ENCODE assay signal across 14 cellular contexts in genomic region chr7:47232751-47233412, GRCh38.
A peak's percentile ranks its signal among the peaks of the same experiment; 100 is the strongest.
DNase-seq lines count a peak whose midpoint lies in the region; ATAC-seq, FAIRE-seq and TF ChIP-seq lines count a peak whose summit lies in the region.
"Had no signal": no experiment of that assay in that cellular context is flagged by ENCODE, and none has a peak within 500 bp of the region (broad histone marks: within the 10 kb centered on the region; RNA-seq: fewer than 3 reads in every experiment).

No MANE protein-coding gene starts in this region.

- H3K27ac ChIP-seq in K562 (ENCODE audit: extremely low read depth, low read depth, low read length) (no peak overlapping the region), osteoblast (ENCODE audit: low read depth, low read length) (no peak overlapping the region), gastroesophageal sphincter (no peak overlapping the region)
- H3K27ac ChIP-seq: esophagus squamous epithelium, HL-60 had no signal

- peak; percentile 60; the same call in 2 of the 3 replicates for ATAC-seq in K562
- ATAC-seq in stimulated activated naive B cell treated with anti-CD40 and anti-IgM and Interleukin-4, amounts not matched to agents 10 μg/mL and 1 μg/mL and 100 μg/mL, for 72 hours (replicated peaks), result no peak
- ATAC-seq in effector memory CD8-positive, alpha-beta T cell (replicated peaks), result no peak
- ATAC-seq in gastroesophageal sphincter, result no peak
- ATAC-seq: stimulated activated memory B cell treated with anti-CD40 and anti-IgM and Interleukin-4, amounts not matched to agents 10 μg/mL and 1 μg/mL and 100 μg/mL, for 72 hours had no signal

- TF ChIP-seq RAD21 in Ishikawa (IDR thresholded peaks at IDR 0.05; ENCODE audit: low read depth), result peak; percentile 30; the same call in 1 of the 2 replicates
- TF ChIP-seq RAD21 in K562 (CRISPR knock-in tag; conservative IDR thresholded peaks at IDR 0.05 in 1 of 2, IDR thresholded peaks at IDR 0.05 in 1 of 2), result peak; percentile 85 to 87

- H3K9me1 ChIP-seq in K562 (ENCODE audit: control insufficient read depth, insufficient read depth, low read length), result no peaks in the 10 kb centered on the region

- no peak overlapping the region for H3K4me3 Mint-ChIP-seq in stimulated activated naive B cell treated with anti-CD40 and anti-IgM and Interleukin-4, amounts not matched to agents 10 μg/mL and 1 μg/mL and 100 μg/mL, for 72 hours
- H3K4me3 Mint-ChIP-seq in effector memory CD8-positive, alpha-beta T cell, result no peak overlapping the region
- H3K4me3 Mint-ChIP-seq: H9; stimulated activated memory B cell treated with anti-CD40 and anti-IgM and Interleukin-4, amounts not matched to agents 10 μg/mL and 1 μg/mL and 100 μg/mL, for 72 hours had no signal

- DNase-seq in NCI-H82 (lab: John Stamatoyannopoulos, UW) (peak; percentile 20), NCI-H82 treated with DMSO at 0.1 percent for 48 hours (lab: John Stamatoyannopoulos, UW; ENCODE audit: unreplicated experiment) (no peak), K562 (ENCODE audit: extremely low read depth in 1 of 4, low spot score in 3 of 4) (peak in 2 of 4 experiments; percentile 35 to 50), osteoblast (ENCODE audit: insufficient read length, low spot score, missing footprints) (no peak)
- DNase-seq in stimulated activated naive B cell treated with anti-CD40 and anti-IgM and Interleukin-4, amounts not matched to agents 10 μg/mL and 1 μg/mL and 100 μg/mL, for 72 hours, result no peak
- DNase-seq in effector memory CD8-positive, alpha-beta T cell, result no peak
- DNase-seq: activated effector memory CD4-positive, alpha-beta T cell treated with Interleukin-2 at 50 U/mL for 16 hours; esophagus squamous epithelium; H9; NCI-H2029 treated with DMSO at 0.1 percent for 48 hours had no signal

- H3K9me3 ChIP-seq in K562 (replicated peaks; ENCODE audit: control insufficient read depth, insufficient read depth, low read depth, low read length), result no peaks in the 10 kb centered on the region
- no peaks in the 10 kb centered on the region for H3K9me3 ChIP-seq in osteoblast (ENCODE audit: low read depth, low read length)
- no peaks in the 10 kb centered on the region for H3K9me3 ChIP-seq in gastroesophageal sphincter
- H3K9me3 ChIP-seq: esophagus squamous epithelium had no signal

- no peak overlapping the region for H2AFZ ChIP-seq in K562 (ENCODE audit: low read depth, low read length)
- no peak overlapping the region for H2AFZ ChIP-seq in osteoblast (ENCODE audit: low read length)

- POLR2A ChIA-PET in K562 (lab: Yijun Ruan, JAX), result no interaction called here

- peaks cover 0 to under 1% of the 10 kb centered on the region in 2 donors for H3K27me3 Mint-ChIP-seq in stimulated activated naive B cell treated with anti-CD40 and anti-IgM and Interleukin-4, amounts not matched to agents 10 μg/mL and 1 μg/mL and 100 μg/mL, for 72 hours
- H3K27me3 Mint-ChIP-seq in effector memory CD8-positive, alpha-beta T cell, result no peaks in the 10 kb centered on the region

- H3K36me3 ChIP-seq in K562 (ENCODE audit: control insufficient read depth, insufficient read depth, low read length) (no peaks in the 10 kb centered on the region), osteoblast (ENCODE audit: insufficient read depth, low read length) (no peaks in the 10 kb centered on the region), gastroesophageal sphincter (no peaks in the 10 kb centered on the region)
- H3K36me3 ChIP-seq: esophagus squamous epithelium had no signal

- H4K20me1 ChIP-seq in K562 (replicated peaks; ENCODE audit: control insufficient read depth, insufficient read depth, low read length), result no peaks in the 10 kb centered on the region
- H4K20me1 ChIP-seq in osteoblast (ENCODE audit: insufficient read depth, low read length), result no peaks in the 10 kb centered on the region

- no peaks in the 10 kb centered on the region for H3K27me3 ChIP-seq in K562 (ENCODE audit: control insufficient read depth in 2 of 2, insufficient read depth in 2 of 2, low read length in 2 of 2)
- peaks cover 8% of the 10 kb centered on the region for H3K27me3 ChIP-seq in osteoblast (ENCODE audit: insufficient read depth, low read length)
- no peaks in the 10 kb centered on the region for H3K27me3 ChIP-seq in gastroesophageal sphincter
- H3K27me3 ChIP-seq: esophagus squamous epithelium had no signal

- H3K9ac ChIP-seq in K562 (ENCODE audit: insufficient read depth in 1 of 2, low read depth in 2 of 2, low read length in 2 of 2), result no peak overlapping the region

- H3K27ac Mint-ChIP-seq in stimulated activated naive B cell treated with anti-CD40 and anti-IgM and Interleukin-4, amounts not matched to agents 10 μg/mL and 1 μg/mL and 100 μg/mL, for 72 hours, result no peak overlapping the region
- no peak overlapping the region for H3K27ac Mint-ChIP-seq in effector memory CD8-positive, alpha-beta T cell
- H3K27ac Mint-ChIP-seq: H9; stimulated activated memory B cell treated with anti-CD40 and anti-IgM and Interleukin-4, amounts not matched to agents 10 μg/mL and 1 μg/mL and 100 μg/mL, for 72 hours had no signal

- intact Hi-C loops in K562 (cut with micrococcal nuclease), result loop anchor here (1.0 to 2.0 kb wide), 3 partner anchors 53 to 1310 kb away; no protein-coding TSS in a partner anchor

- H3K9me3 Mint-ChIP-seq in stimulated activated naive B cell treated with anti-CD40 and anti-IgM and Interleukin-4, amounts not matched to agents 10 μg/mL and 1 μg/mL and 100 μg/mL, for 72 hours, result no peaks in the 10 kb centered on the region
- peaks cover 0 to 2% of the 10 kb centered on the region in 2 donors for H3K9me3 Mint-ChIP-seq in effector memory CD8-positive, alpha-beta T cell
- H3K9me3 Mint-ChIP-seq: stimulated activated memory B cell treated with anti-CD40 and anti-IgM and Interleukin-4, amounts not matched to agents 10 μg/mL and 1 μg/mL and 100 μg/mL, for 72 hours had no signal

- CTCF ChIA-PET in K562 (lab: Yijun Ruan, JAX; ENCODE audit: low intra/inter-chr PET ratio), result interaction anchor here (0.6 to 1.2 kb wide), 2 partner anchors 21 to 1315 kb away, joined by 3 read pairs; no protein-coding TSS in a partner anchor

- H3K36me3 Mint-ChIP-seq in stimulated activated naive B cell treated with anti-CD40 and anti-IgM and Interleukin-4, amounts not matched to agents 10 μg/mL and 1 μg/mL and 100 μg/mL, for 72 hours, result no peaks in the 10 kb centered on the region
- no peaks in the 10 kb centered on the region for H3K36me3 Mint-ChIP-seq in effector memory CD8-positive, alpha-beta T cell (ENCODE audit: insufficient read depth)
- H3K36me3 Mint-ChIP-seq: stimulated activated memory B cell treated with anti-CD40 and anti-IgM and Interleukin-4, amounts not matched to agents 10 μg/mL and 1 μg/mL and 100 μg/mL, for 72 hours had no signal

- TF ChIP-seq EP300 in Ishikawa (IDR thresholded peaks at IDR 0.05; ENCODE audit: borderline replicate concordance), result no peak
- TF ChIP-seq EP300 in K562 (IDR thresholded peaks at IDR 0.05; ENCODE audit: low read length), result no peak
- no peak for TF ChIP-seq EP300 in gastroesophageal sphincter (IDR thresholded peaks at IDR 0.05)

- BruUV-seq in K562 (replicated peaks; lab: Mats Ljungman, UMichigan), result no TSS peak

- TF ChIP-seq CTCF in K562 (IDR thresholded peaks at IDR 0.05 in 2 of 3, conservative IDR thresholded peaks at IDR 0.05 in 1 of 3; ENCODE audit: insufficient read depth in 2 of 3, low read depth in 1 of 3, low read length in 3 of 3) (peak; percentile 34 to 75 (median 64)), osteoblast (IDR thresholded peaks at IDR 0.05; ENCODE audit: extremely low read depth, low read depth, low read length) (peak; percentile 25), gastroesophageal sphincter (IDR thresholded peaks at IDR 0.05) (peak in 1 of 4 experiments; percentile 17)

- in situ Hi-C loops in K562 (cut with MboI), result loop anchor here (5.0 kb wide), 1 partner anchor 51 kb away; no protein-coding TSS in a partner anchor

- peaks cover 7% of the 10 kb centered on the region in 2 experiments; a peak in 4 of 5 replicates for H3K4me1 ChIP-seq in K562 (replicated peaks in 1 of 2; ENCODE audit: control insufficient read depth in 2 of 2, insufficient read depth in 2 of 2, low read length in 2 of 2)
- peaks cover 3% of the 10 kb centered on the region for H3K4me1 ChIP-seq in osteoblast (ENCODE audit: insufficient read depth, low read length)
- H3K4me1 ChIP-seq in gastroesophageal sphincter, result no peaks in the 10 kb centered on the region

- 12% methylated on average over 8 of the region's 8 CpGs for WGBS in K562 (ENCODE audit: insufficient coverage, low coverage, missing lambda C conversion rate)
- 80 to 94% methylated on average over 7 to 8 of the region's 8 CpGs for WGBS in gastroesophageal sphincter (ENCODE audit: low coverage in 1 of 2), 2 donors

- no peaks in the 10 kb centered on the region for H3K79me2 ChIP-seq in K562 (ENCODE audit: control insufficient read depth, insufficient read depth, low read length)
- no peaks in the 10 kb centered on the region for H3K79me2 ChIP-seq in osteoblast (ENCODE audit: insufficient read depth, low read length)

- FAIRE-seq in K562 (lab: Jason Lieb, UNC), result peak; percentile 51

- peaks cover 0 to 2% of the 10 kb centered on the region in 2 donors for H3K4me1 Mint-ChIP-seq in stimulated activated naive B cell treated with anti-CD40 and anti-IgM and Interleukin-4, amounts not matched to agents 10 μg/mL and 1 μg/mL and 100 μg/mL, for 72 hours
- no peaks in the 10 kb centered on the region for H3K4me1 Mint-ChIP-seq in effector memory CD8-positive, alpha-beta T cell (ENCODE audit: low read depth in 2 of 2)

- H3K4me3 ChIP-seq in K562 (no peak overlapping the region), osteoblast (ENCODE audit: insufficient read depth, low read length) (no peak overlapping the region), gastroesophageal sphincter (no peak overlapping the region)
- H3K4me3 ChIP-seq: esophagus squamous epithelium had no signal

- TF ChIP-seq POLR2A in K562 (conservative IDR thresholded peaks at IDR 0.05) (no peak), gastroesophageal sphincter (IDR thresholded peaks at IDR 0.05) (no peak)

- H3K4me2 ChIP-seq in K562 (ENCODE audit: insufficient read depth, low read length) (no peak overlapping the region), osteoblast (ENCODE audit: insufficient read depth, low read length) (no peak overlapping the region)

TF ChIP-seq in Ishikawa, 13 proteins besides CTCF, POLR2A, EP300 and RAD21 (continues in another document):
- no peak for TF ChIP-seq FOXM1 (IDR thresholded peaks at IDR 0.05; ENCODE audit: borderline replicate concordance, low read depth)
- TF ChIP-seq TEAD4 (IDR thresholded peaks at IDR 0.05), result no peak
- no peak for TF ChIP-seq TCF12 (IDR thresholded peaks at IDR 0.05; ENCODE audit: low read depth)
- TF ChIP-seq EGR1 (IDR thresholded peaks at IDR 0.05), result no peak

TF ChIP-seq in K562, 482 proteins besides CTCF, POLR2A, EP300 and RAD21 (continues in another document):
- TF ChIP-seq ZNF444 (CRISPR knock-in tag; IDR thresholded peaks at IDR 0.05) (no peak), SMC3 (conservative IDR thresholded peaks at IDR 0.05; ENCODE audit: insufficient read depth, low read depth, low read length) (0 out of 2 replicates have a peak, but pooled peaks have one; percentile 42)
